ENCODE assay signal across 1 cellular context in the genomic region with DNA sequence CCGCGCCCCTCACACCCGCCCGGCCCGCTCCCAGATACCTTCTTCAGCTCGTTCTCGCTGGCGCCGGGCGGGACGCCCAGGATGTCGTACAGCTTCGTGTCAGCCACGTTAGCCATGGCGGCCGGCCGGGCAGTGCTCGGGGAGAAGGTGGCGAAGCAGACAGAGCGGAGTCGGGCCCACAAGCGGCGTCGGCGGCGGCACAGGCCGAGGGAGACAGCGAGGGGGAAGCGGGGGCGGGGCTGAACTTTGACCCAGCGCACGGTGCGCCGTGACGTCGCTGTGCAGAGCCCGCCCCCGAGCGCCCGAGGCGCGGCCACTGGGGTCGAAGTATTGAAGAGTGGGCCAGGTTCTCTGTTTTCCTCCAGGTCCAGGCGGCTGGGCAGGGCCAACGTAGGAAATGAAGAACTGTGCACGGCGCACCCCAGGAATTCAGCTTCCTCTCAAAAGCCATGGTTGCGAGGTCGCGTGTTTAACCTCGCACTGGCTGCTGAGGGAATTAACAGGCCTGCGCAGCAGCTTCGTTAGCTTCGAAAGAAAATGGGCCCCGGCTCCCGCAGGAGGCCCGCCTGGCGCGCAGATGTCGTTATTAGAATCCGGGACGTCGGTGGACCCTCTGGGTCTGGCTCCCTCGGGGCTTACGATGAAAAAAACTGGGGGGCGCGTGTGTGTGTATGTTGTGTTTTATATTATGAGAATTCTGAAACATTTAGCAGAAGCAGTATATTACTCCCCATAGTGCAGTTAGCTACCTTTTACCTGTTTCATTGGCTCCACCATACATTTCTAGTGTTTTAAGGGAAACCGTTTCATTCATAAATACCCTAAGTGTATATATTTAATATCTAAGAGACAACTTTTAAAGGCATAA.
TF ChIP-seq lines count a peak whose summit lies in the region.

TSS of gene DNAJA2 (minus strand) at position 218 of the 868 bp plus-strand sequence. CDS start at position 116, 102 bp downstream.

TF ChIP-seq in GM12878, 131 proteins besides CTCF, POLR2A, EP300 and RAD21 (continued from another document and continues in another):
- TF ChIP-seq, protein P1, sequence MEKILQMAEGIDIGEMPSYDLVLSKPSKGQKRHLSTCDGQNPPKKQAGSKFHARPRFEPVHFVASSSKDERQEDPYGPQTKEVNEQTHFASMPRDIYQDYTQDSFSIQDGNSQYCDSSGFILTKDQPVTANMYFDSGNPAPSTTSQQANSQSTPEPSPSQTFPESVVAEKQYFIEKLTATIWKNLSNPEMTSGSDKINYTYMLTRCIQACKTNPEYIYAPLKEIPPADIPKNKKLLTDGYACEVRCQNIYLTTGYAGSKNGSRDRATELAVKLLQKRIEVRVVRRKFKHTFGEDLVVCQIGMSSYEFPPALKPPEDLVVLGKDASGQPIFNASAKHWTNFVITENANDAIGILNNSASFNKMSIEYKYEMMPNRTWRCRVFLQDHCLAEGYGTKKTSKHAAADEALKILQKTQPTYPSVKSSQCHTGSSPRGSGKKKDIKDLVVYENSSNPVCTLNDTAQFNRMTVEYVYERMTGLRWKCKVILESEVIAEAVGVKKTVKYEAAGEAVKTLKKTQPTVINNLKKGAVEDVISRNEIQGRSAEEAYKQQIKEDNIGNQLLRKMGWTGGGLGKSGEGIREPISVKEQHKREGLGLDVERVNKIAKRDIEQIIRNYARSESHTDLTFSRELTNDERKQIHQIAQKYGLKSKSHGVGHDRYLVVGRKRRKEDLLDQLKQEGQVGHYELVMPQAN (conservative IDR thresholded peaks at IDR 0.05): peak; percentile 61; the same call in 1 of the 2 replicates
- 0 out of 2 replicates have a peak, but pooled peaks have one; percentile 19 for TF ChIP-seq EED (IDR thresholded peaks at IDR 0.05; ENCODE audit: low read depth)
- TF ChIP-seq, protein P2, sequence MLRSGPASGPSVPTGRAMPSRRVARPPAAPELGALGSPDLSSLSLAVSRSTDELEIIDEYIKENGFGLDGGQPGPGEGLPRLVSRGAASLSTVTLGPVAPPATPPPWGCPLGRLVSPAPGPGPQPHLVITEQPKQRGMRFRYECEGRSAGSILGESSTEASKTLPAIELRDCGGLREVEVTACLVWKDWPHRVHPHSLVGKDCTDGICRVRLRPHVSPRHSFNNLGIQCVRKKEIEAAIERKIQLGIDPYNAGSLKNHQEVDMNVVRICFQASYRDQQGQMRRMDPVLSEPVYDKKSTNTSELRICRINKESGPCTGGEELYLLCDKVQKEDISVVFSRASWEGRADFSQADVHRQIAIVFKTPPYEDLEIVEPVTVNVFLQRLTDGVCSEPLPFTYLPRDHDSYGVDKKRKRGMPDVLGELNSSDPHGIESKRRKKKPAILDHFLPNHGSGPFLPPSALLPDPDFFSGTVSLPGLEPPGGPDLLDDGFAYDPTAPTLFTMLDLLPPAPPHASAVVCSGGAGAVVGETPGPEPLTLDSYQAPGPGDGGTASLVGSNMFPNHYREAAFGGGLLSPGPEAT (IDR thresholded peaks at IDR 0.05; ENCODE audit: low read depth): peak; percentile 58
- TF ChIP-seq SPI1 (IDR thresholded peaks at IDR 0.05; ENCODE audit: borderline replicate concordance, insufficient read depth, low read depth, low read length): 0 out of 2 replicates have a peak, but pooled peaks have one; percentile 20
- TF ChIP-seq TCF12 (IDR thresholded peaks at IDR 0.05; ENCODE audit: low read depth, low read length): 0 out of 2 replicates have a peak, but pooled peaks have one; percentile 7
- TF ChIP-seq, protein P3, sequence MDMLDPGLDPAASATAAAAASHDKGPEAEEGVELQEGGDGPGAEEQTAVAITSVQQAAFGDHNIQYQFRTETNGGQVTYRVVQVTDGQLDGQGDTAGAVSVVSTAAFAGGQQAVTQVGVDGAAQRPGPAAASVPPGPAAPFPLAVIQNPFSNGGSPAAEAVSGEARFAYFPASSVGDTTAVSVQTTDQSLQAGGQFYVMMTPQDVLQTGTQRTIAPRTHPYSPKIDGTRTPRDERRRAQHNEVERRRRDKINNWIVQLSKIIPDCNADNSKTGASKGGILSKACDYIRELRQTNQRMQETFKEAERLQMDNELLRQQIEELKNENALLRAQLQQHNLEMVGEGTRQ (IDR thresholded peaks at IDR 0.05; ENCODE audit: borderline replicate concordance, low read depth, low read length): no peak
- peak; percentile 42; the same call in 1 of the 2 replicates for TF ChIP-seq MXI1 (IDR thresholded peaks at IDR 0.05; ENCODE audit: low read depth, low read length)
- TF ChIP-seq PML (IDR thresholded peaks at IDR 0.05; ENCODE audit: low read length): peak; percentile 68; the same call in 1 of the 2 replicates
- no peak for TF ChIP-seq RBBP5 (conservative IDR thresholded peaks at IDR 0.05)
- no peak for TF ChIP-seq RAD51 (IDR thresholded peaks at IDR 0.05)
- peak; percentile 67 for TF ChIP-seq YY1 (IDR thresholded peaks at IDR 0.05; ENCODE audit: low read depth, low read length)
- TF ChIP-seq NR2F1 (conservative IDR thresholded peaks at IDR 0.05): peak; percentile 94
- peak; percentile 46 for TF ChIP-seq MTA2 (IDR thresholded peaks at IDR 0.05; ENCODE audit: low read depth)
- TF ChIP-seq ZNF217 (IDR thresholded peaks at IDR 0.05): no peak
- TF ChIP-seq CHD1 (IDR thresholded peaks at IDR 0.05; ENCODE audit: low read depth, low read length): no peak
- TF ChIP-seq NFYA (IDR thresholded peaks at IDR 0.05; ENCODE audit: borderline replicate concordance, low read depth, low read length): no peak
- 0 out of 2 replicates have a peak, but pooled peaks have one; percentile 27 for TF ChIP-seq CBFB (IDR thresholded peaks at IDR 0.05; ENCODE audit: low read depth)
- TF ChIP-seq SMC3 (IDR thresholded peaks at IDR 0.05; ENCODE audit: borderline replicate concordance, low read length): no peak
- peak; percentile 89 for TF ChIP-seq SMAD5 (IDR thresholded peaks at IDR 0.05; ENCODE audit: low read depth)
- TF ChIP-seq PBX3 (IDR thresholded peaks at IDR 0.05; ENCODE audit: insufficient replicate concordance, low read depth, low read length): no peak
- TF ChIP-seq ZNF687 (IDR thresholded peaks at IDR 0.05): peak; percentile 98
- TF ChIP-seq, protein P4, sequence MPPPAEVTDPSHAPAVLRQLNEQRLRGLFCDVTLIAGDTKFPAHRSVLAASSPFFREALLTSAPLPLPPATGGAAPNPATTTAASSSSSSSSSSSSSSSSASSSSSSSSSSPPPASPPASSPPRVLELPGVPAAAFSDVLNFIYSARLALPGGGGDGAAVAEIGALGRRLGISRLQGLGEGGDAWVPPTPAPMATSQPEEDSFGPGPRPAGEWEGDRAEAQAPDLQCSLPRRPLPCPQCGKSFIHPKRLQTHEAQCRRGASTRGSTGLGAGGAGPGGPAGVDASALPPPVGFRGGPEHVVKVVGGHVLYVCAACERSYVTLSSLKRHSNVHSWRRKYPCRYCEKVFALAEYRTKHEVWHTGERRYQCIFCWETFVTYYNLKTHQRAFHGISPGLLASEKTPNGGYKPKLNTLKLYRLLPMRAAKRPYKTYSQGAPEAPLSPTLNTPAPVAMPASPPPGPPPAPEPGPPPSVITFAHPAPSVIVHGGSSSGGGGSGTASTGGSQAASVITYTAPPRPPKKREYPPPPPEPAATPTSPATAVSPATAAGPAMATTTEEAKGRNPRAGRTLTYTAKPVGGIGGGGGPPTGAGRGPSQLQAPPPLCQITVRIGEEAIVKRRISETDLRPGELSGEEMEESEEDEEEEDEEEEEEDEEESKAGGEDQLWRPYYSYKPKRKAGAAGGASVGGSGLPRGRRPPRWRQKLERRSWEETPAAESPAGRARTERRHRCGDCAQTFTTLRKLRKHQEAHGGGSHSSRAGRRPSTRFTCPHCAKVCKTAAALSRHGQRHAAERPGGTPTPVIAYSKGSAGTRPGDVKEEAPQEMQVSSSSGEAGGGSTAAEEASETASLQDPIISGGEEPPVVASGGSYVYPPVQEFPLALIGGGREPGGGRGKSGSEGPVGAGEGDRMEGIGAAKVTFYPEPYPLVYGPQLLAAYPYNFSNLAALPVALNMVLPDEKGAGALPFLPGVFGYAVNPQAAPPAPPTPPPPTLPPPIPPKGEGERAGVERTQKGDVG (CRISPR knock-in tag; IDR thresholded peaks at IDR 0.05): no peak
- TF ChIP-seq NR2C2 (IDR thresholded peaks at IDR 0.05; ENCODE audit: borderline replicate concordance, control insufficient read depth, insufficient read length, low read depth): peak; percentile 85
- TF ChIP-seq CHD2 (IDR thresholded peaks at IDR 0.05; ENCODE audit: borderline replicate concordance, low read depth, low read length): peak; percentile 46; the same call in 1 of the 2 replicates
- TF ChIP-seq LARP7 (IDR thresholded peaks at IDR 0.05): peak; percentile 5; the same call in 1 of the 2 replicates
- peak; percentile 76; the same call in 1 of the 2 replicates for TF ChIP-seq TAF1 (IDR thresholded peaks at IDR 0.05; ENCODE audit: borderline replicate concordance, low read depth, low read length)
- peak; percentile 71 for TF ChIP-seq IKZF1 (conservative IDR thresholded peaks at IDR 0.05)
- peak; percentile 51; the same call in 1 of the 3 replicates for TF ChIP-seq POU2F2 (IDR thresholded peaks at IDR 0.05; ENCODE audit: borderline replicate concordance, low read depth, low read length)
- TF ChIP-seq BHLHE40 (IDR thresholded peaks at IDR 0.05; ENCODE audit: borderline replicate concordance in 1 of 2, low read depth in 2 of 2, low read length in 1 of 2): peak in 1 of 2 experiments; percentile 38; a peak in 1 of 4 replicates
- 0 out of 2 replicates have a peak, but pooled peaks have one; percentile 24 for TF ChIP-seq BACH1 (IDR thresholded peaks at IDR 0.05; ENCODE audit: borderline replicate concordance)
- no peak for TF ChIP-seq ELK1 (IDR thresholded peaks at IDR 0.05; ENCODE audit: low read depth, low read length)
- peak; percentile 67 for TF ChIP-seq SREBF1 (IDR thresholded peaks at IDR 0.05; ENCODE audit: low read length)
- TF ChIP-seq POLR2AphosphoS2 (IDR thresholded peaks at IDR 0.05; ENCODE audit: low read depth, low read length): no peak; the same call in 1 of the 2 replicates
- no peak for TF ChIP-seq CHD4 (IDR thresholded peaks at IDR 0.05)
- no peak for TF ChIP-seq MTA3 (IDR thresholded peaks at IDR 0.05; ENCODE audit: borderline replicate concordance, low read length)
- TF ChIP-seq ESRRA (IDR thresholded peaks at IDR 0.05; ENCODE audit: low read length): no peak
- TF ChIP-seq CBX5 (IDR thresholded peaks at IDR 0.05; ENCODE audit: low read depth): no peak
- TF ChIP-seq HDAC2 (IDR thresholded peaks at IDR 0.05): no peak
- TF ChIP-seq KAT2A (conservative IDR thresholded peaks at IDR 0.05; ENCODE audit: control insufficient read depth, low read depth, low read length): no peak
- TF ChIP-seq SIX5 (IDR thresholded peaks at IDR 0.05; ENCODE audit: low read depth, low read length, severe bottlenecking): peak; percentile 21
- TF ChIP-seq IKZF2 (IDR thresholded peaks at IDR 0.05): no peak
- TF ChIP-seq MEF2B (IDR thresholded peaks at IDR 0.05; ENCODE audit: partially characterized antibody, poor library complexity, severe bottlenecking): peak; percentile 45
- 0 out of 2 replicates have a peak, but pooled peaks have one; percentile 49 for TF ChIP-seq HDGF (IDR thresholded peaks at IDR 0.05)
- TF ChIP-seq NBN (IDR thresholded peaks at IDR 0.05): peak; percentile 84
- peak; percentile 82 to 86 for TF ChIP-seq EGR1 (IDR thresholded peaks at IDR 0.05; ENCODE audit: borderline replicate concordance in 1 of 2, low read depth in 2 of 2, low read length in 2 of 2)
- TF ChIP-seq, protein P5, sequence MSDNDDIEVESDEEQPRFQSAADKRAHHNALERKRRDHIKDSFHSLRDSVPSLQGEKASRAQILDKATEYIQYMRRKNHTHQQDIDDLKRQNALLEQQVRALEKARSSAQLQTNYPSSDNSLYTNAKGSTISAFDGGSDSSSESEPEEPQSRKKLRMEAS (IDR thresholded peaks at IDR 0.05; ENCODE audit: low read depth, low read length): peak; percentile 82
- peak; percentile 49; the same call in 1 of the 2 replicates for TF ChIP-seq TARDBP (IDR thresholded peaks at IDR 0.05; ENCODE audit: borderline replicate concordance)
- TF ChIP-seq ZNF274 (IDR thresholded peaks at IDR 0.05; ENCODE audit: insufficient read depth, insufficient read length): no peak
- TF ChIP-seq JUNB (IDR thresholded peaks at IDR 0.05): no peak
- TF ChIP-seq FOS (IDR thresholded peaks at IDR 0.05; ENCODE audit: borderline replicate concordance, extremely low read depth, insufficient read length): no peak
